Comparison of ENCODE assay signal across 22 cellular contexts in the genomic region with DNA sequence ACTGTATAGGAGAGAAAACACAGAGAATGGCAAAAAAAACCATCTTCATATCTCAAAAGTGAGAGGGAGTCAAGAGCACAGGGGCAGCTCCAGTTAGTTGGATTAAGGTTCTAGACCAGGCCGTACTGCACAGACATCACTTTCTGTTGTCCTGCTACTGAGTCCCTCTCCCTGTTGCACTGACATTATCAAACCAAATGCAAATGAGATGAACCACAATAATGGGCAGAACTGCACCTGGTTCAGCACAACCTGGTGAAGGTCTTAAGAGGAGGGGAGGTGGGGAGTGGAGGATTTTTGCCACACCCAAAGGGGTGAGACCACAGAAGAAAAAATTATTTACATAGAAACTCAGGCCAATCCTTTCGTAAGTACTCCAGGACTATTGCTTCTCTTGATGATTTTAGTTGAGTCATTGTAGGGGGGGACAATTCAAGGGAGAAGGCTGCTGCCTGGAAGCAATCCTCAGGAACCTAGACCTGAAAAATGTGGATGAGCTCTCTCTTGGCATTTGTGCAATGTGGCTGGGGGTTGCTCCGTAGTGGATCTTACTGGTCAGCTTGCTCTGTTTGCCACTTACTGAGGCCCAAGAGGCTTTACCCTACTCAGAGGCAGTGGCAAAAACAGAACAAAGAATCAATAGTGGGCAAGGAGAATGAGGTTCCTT.
A peak's percentile ranks its signal among the peaks of the same experiment; 100 is the strongest.
DNase-seq lines count a peak whose midpoint lies in the region; ATAC-seq and TF ChIP-seq lines count a peak whose summit lies in the region.
"Had no signal": no experiment of that assay in that cellular context is flagged by ENCODE, and none has a peak within 500 bp of the region (broad histone marks: within the 10 kb centered on the region; RNA-seq: fewer than 3 reads in every experiment).

No MANE protein-coding gene starts in this region.

- peak overlapping the region; percentile 73 for H3K27ac Mint-ChIP-seq in activated naive CD4-positive, alpha-beta T cell treated with anti-CD3 and anti-CD28 coated beads, Interleukin-2, amount 10 ng/mL, durations not matched to agents 7 days and 5 days
- H3K27ac Mint-ChIP-seq in nephron: peak overlapping the region in 2 of 3 experiments; percentile 17 to 82
- H3K27ac Mint-ChIP-seq: CD4-positive, alpha-beta T cell; HFFc6 had no signal

- POLR2A ChIA-PET in OCI-LY7 (lab: Charles Lee): interaction anchor here (0.9 kb wide), 1 partner anchor 11 kb away, joined by 3 read pairs; no protein-coding TSS in a partner anchor

- H3K4me3 Mint-ChIP-seq in activated naive CD4-positive, alpha-beta T cell treated with anti-CD3 and anti-CD28 coated beads, Interleukin-2, amount 10 ng/mL, durations not matched to agents 7 days and 5 days: no peak overlapping the region
- H3K4me3 Mint-ChIP-seq in nephron: no peak overlapping the region
- H3K4me3 Mint-ChIP-seq: CD4-positive, alpha-beta T cell; HFFc6 had no signal

- H3K4me2 ChIP-seq in OCI-LY7 (ENCODE audit: low read length): peak overlapping the region; percentile 44
- H3K4me2 ChIP-seq: KMS-11, SK-N-SH had no signal

- no TSS peak for BruUV-seq in OCI-LY7 (replicated peaks; lab: Mats Ljungman, UMichigan)

- intact Hi-C loops in OCI-LY7 (cut with micrococcal nuclease; ENCODE audit: unreplicated experiment): no loop called here

- DNase-seq in activated naive CD4-positive, alpha-beta T cell treated with anti-CD3 and anti-CD28 coated beads, Interleukin-2, amount 10 ng/mL, durations not matched to agents 7 days and 5 days: no peak
- no peak for DNase-seq in activated naive CD4-positive, alpha-beta T cell treated with anti-CD3 and anti-CD28 coated beads, Interleukin-2, amount 50 U/mL, for 16 hours
- peak; percentile 56 for DNase-seq in OCI-LY7 (ENCODE audit: low spot score)
- no peak for DNase-seq in NCI-H2171 treated with DMSO at 0.1 percent for 48 hours (lab: John Stamatoyannopoulos, UW)
- DNase-seq: Caco-2; CD4-positive, alpha-beta T cell; EL; H7; HFFc6; NCI-H1092; NCI-H146; NCI-H2081; NCI-H748 treated with DMSO at 0.1 percent for 48 hours; OCI-M1; SHP77 treated with DMSO at 0.1 percent for 48 hours; SK-N-SH had no signal

- peaks cover 4% of the 10 kb centered on the region for H3K9me3 Mint-ChIP-seq in activated naive CD4-positive, alpha-beta T cell treated with anti-CD3 and anti-CD28 coated beads, Interleukin-2, amount 10 ng/mL, durations not matched to agents 7 days and 5 days
- H3K9me3 Mint-ChIP-seq in nephron: no peaks in the 10 kb centered on the region
- H3K9me3 Mint-ChIP-seq: CD4-positive, alpha-beta T cell had no signal

- H3K79me2 ChIP-seq in OCI-LY7 (ENCODE audit: insufficient read depth, low read depth, low read length): no peaks in the 10 kb centered on the region

- peaks cover 34% of the 10 kb centered on the region for H3K4me1 Mint-ChIP-seq in activated naive CD4-positive, alpha-beta T cell treated with anti-CD3 and anti-CD28 coated beads, Interleukin-2, amount 10 ng/mL, durations not matched to agents 7 days and 5 days
- H3K4me1 Mint-ChIP-seq in nephron: peaks cover 28% of the 10 kb centered on the region

- no peak for TF ChIP-seq CTCF in OCI-LY7 (conservative IDR thresholded peaks at IDR 0.05; ENCODE audit: low read length)
- no peak for TF ChIP-seq CTCF in nephron (IDR thresholded peaks at IDR 0.05; ENCODE audit: unreplicated experiment in 3 of 3)

- H3K36me3 ChIP-seq in OCI-LY7 (ENCODE audit: insufficient read depth, low read length): no peaks in the 10 kb centered on the region

- no peaks in the 10 kb centered on the region for H3K27me3 Mint-ChIP-seq in activated naive CD4-positive, alpha-beta T cell treated with anti-CD3 and anti-CD28 coated beads, Interleukin-2, amount 10 ng/mL, durations not matched to agents 7 days and 5 days
- H3K27me3 Mint-ChIP-seq in nephron (ENCODE audit: low read depth): no peaks in the 10 kb centered on the region

- no peak overlapping the region for H3K27ac ChIP-seq in OCI-LY7 (ENCODE audit: low read depth, low read length, poor library complexity, severe bottlenecking)
- H3K27ac ChIP-seq: 22Rv1, KMS-11 had no signal

- peak overlapping the region; percentile 22; the same call in 1 of the 2 replicates for H2AFZ ChIP-seq in OCI-LY7 (ENCODE audit: low read length)

- no peak overlapping the region for H3K4me3 ChIP-seq in OCI-LY7 (ENCODE audit: low read depth, low read length, poor library complexity, severe bottlenecking)

- H3K4me1 ChIP-seq in OCI-LY7 (ENCODE audit: insufficient read depth, low read length, poor library complexity, severe bottlenecking): peaks cover 35% of the 10 kb centered on the region
- H3K4me1 ChIP-seq: Caco-2 had no signal

- CTCF ChIA-PET in activated naive CD4-positive, alpha-beta T cell treated with anti-CD3 and anti-CD28 coated beads, Interleukin-2, amount 10 ng/mL, durations not matched to agents 7 days and 5 days (lab: Charles Lee): no interaction called here
- CTCF ChIA-PET in OCI-LY7 (lab: Charles Lee; ENCODE audit: unreplicated experiment): no interaction called here

- no peaks in the 10 kb centered on the region for H3K9me3 ChIP-seq in OCI-LY7 (ENCODE audit: low read length)
- H3K9me3 ChIP-seq: Caco-2, SK-N-SH had no signal

- ATAC-seq in GM18867 (IDR thresholded peaks at IDR 0.05; ENCODE audit: unreplicated experiment): peak; percentile 79
- ATAC-seq in GM19328 (IDR thresholded peaks at IDR 0.05; ENCODE audit: unreplicated experiment): no peak
- no peak for ATAC-seq in HG02852 (IDR thresholded peaks at IDR 0.05; ENCODE audit: unreplicated experiment)

- H3K9me2 ChIP-seq in OCI-LY7 (ENCODE audit: insufficient read depth, low read length): no peaks in the 10 kb centered on the region
- H3K9me2 ChIP-seq: SK-N-SH had no signal

- no peaks in the 10 kb centered on the region for H4K20me1 ChIP-seq in OCI-LY7 (ENCODE audit: insufficient read depth, low read length)

- H3K36me3 Mint-ChIP-seq in activated naive CD4-positive, alpha-beta T cell treated with anti-CD3 and anti-CD28 coated beads, Interleukin-2, amount 10 ng/mL, durations not matched to agents 7 days and 5 days: peaks cover 6% of the 10 kb centered on the region
- no peaks in the 10 kb centered on the region for H3K36me3 Mint-ChIP-seq in nephron (ENCODE audit: low read depth)
